Comparison of ENCODE assay signal across 11 cellular contexts in the genomic region with DNA sequence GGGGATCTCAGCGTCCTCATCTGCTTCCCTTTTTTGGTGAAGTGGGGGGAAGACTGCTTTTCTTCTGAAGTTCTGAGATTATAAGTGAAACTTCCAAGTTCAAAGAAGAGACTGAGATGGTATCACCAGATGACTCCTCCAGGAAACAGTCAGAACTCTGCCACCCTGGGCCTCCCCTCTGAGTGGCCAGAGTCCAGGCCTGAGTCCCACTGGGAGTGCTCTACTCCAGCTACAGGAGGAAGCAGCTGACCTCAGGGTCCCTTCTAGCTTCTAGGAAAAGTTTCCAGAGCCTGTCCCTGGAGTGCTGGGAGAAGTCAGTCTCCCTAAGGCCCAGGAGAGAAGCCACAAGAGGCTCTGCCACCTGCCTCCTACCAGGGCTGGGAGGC.
DNase-seq lines count a peak whose midpoint lies in the region; ATAC-seq and TF ChIP-seq lines count a peak whose summit lies in the region.
"Had no signal": no experiment of that assay in that cellular context is flagged by ENCODE, and none has a peak within 500 bp of the region (broad histone marks: within the 10 kb centered on the region; RNA-seq: fewer than 3 reads in every experiment).

No MANE protein-coding gene starts in this region.

- H3K4me1 ChIP-seq in muscle layer of duodenum (ENCODE audit: control insufficient read depth in 1 of 2, insufficient read depth in 2 of 2, low read length in 2 of 2) = peaks cover 17 to 58% of the 10 kb centered on the region in 2 donors

- H3K36me3 ChIP-seq in muscle layer of duodenum (ENCODE audit: control insufficient read depth in 1 of 2, insufficient read depth in 2 of 2, low read length in 2 of 2) = no peaks in the 10 kb centered on the region

- H3K4me3 ChIP-seq in muscle layer of duodenum (ENCODE audit: low read depth in 1 of 2, low read length in 2 of 2) = no peak overlapping the region

- TF ChIP-seq CTCF in VCaP (conservative IDR thresholded peaks at IDR 0.05) = no peak
- TF ChIP-seq CTCF in GM10248 (IDR thresholded peaks at IDR 0.05; ENCODE audit: control extremely low read depth, extremely low read depth, low read depth, missing control alignments) = no peak

- POLR2A ChIA-PET in GM10248 (lab: Yijun Ruan, JAX) = no interaction called here

- H3K9me3 ChIP-seq in muscle layer of duodenum (ENCODE audit: control insufficient read depth in 1 of 2, low read length in 2 of 2) = no peaks in the 10 kb centered on the region

- H3K27ac ChIP-seq in VCaP = peak overlapping the region; percentile 98
- peak overlapping the region; percentile 76 for H3K27ac ChIP-seq in muscle layer of duodenum (ENCODE audit: low read length)

- DNase-seq in stimulated activated CD4-positive, alpha-beta T cell treated with anti-CD3 and anti-CD28 coated beads, Interleukin-2, amount 100 ng/mL, for 48 hours = peak; percentile 17 to 18
- no peak for DNase-seq in stimulated activated CD4-positive, alpha-beta T cell treated with anti-CD3 and anti-CD28 coated beads, Interleukin-4, amount 100 ng/mL, for 24 hours
- no peak for DNase-seq in NCI-H1417 (lab: John Stamatoyannopoulos, UW)
- no peak for DNase-seq in GM10248 (ENCODE audit: extremely low spot score)
- DNase-seq: NCI-H1436 treated with DMSO at 0.1 percent for 48 hours, NCI-H748 treated with DMSO at 0.1 percent for 48 hours had no signal

- CTCF ChIA-PET in GM10248 (lab: Yijun Ruan, JAX) = interaction anchor here (0.6 to 2.4 kb wide), 11 partner anchors 9 to 525 kb away, joined by 3 to 11 read pairs (median 4); no protein-coding TSS in a partner anchor

- no peaks in the 10 kb centered on the region for H3K27me3 ChIP-seq in muscle layer of duodenum (ENCODE audit: low read depth, low read length)

- ATAC-seq in GM21576 (IDR thresholded peaks at IDR 0.05; ENCODE audit: unreplicated experiment) = no peak
- ATAC-seq in GM19397 (IDR thresholded peaks at IDR 0.05; ENCODE audit: unreplicated experiment) = no peak
- ATAC-seq: sciatic nerve had no signal

Comparison
In these comparisons a context has a peak if more than half of its experiments do, and no peak if none do; other contexts are left out.
1. DNase-seq: peak in stimulated activated CD4-positive, alpha-beta T cell treated with anti-CD3 and anti-CD28 coated beads, Interleukin-2, amount 100 ng/mL, for 48 hours (2 of 2); none in stimulated activated CD4-positive, alpha-beta T cell treated with anti-CD3 and anti-CD28 coated beads, Interleukin-4, amount 100 ng/mL, for 24 hours (single experiment), NCI-H1417 (0 of 3) and GM10248 (single experiment).